34 cellular contexts compared by ENCODE assay signal in the genomic region with DNA sequence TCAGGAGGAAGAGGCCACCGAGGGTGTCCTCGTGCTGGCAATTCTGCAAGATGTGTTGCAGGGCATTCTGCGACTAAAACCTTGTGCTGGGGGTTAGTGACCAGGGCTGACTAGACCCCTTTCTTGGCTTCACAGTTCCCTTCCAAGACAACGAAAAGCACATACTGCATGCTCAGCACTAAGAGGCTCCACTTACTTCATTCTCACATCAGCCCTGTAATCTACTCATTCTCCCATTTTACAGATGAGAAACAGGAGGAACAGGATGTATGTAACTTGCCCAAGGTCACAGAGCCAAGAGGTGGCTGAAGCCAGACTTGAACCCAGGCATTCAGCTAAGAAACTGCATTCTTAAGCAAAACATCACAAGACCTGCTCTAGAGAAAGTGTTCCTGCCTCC. TPM values are rescaled to one million over a fixed set of nuclear protein-coding genes. Genes with fewer than 3 reads are reported as not detected.
"Had no signal": no experiment of that assay in that cellular context is flagged by ENCODE, and none has a peak within 500 bp of the region (broad histone marks: within the 10 kb centered on the region; RNA-seq: fewer than 3 reads in every experiment).

No MANE protein-coding gene starts in this region.

- H3K9me3 ChIP-seq: esophagus muscularis mucosa, gastroesophageal sphincter, heart right ventricle, left lung, ovary, psoas muscle, thoracic aorta, tibial nerve, upper lobe of right lung, uterus had no signal

- DNase-seq: effector memory CD4-positive, alpha-beta T cell; foreskin keratinocyte; glutamatergic neuron; heart right ventricle; hippocampal formation; left cardiac atrium; mesendoderm; midbrain; naive thymus-derived CD4-positive, alpha-beta T cell; ovary; psoas muscle; right cardiac atrium; stimulated activated CD4-positive, alpha-beta T cell treated with anti-CD3 and anti-CD28 coated beads, Interleukin-15, amount 100 ng/mL, for 24 hours; stimulated activated CD4-positive, alpha-beta T cell treated with anti-CD3 and anti-CD28 coated beads, Interleukin-2, amount 100 ng/mL, for 48 hours; stimulated activated naive B cell treated with anti-CD40 and anti-IgM and Interleukin-4, amounts not matched to agents 10 μg/mL and 1 μg/mL and 100 μg/mL, for 72 hours; upper lobe of right lung; uterus had no signal

- H3K4me1 ChIP-seq: foreskin keratinocyte, psoas muscle, uterus had no signal

- FAIRE-seq: colon, endothelial cell of umbilical vein, islet of Langerhans had no signal

- H3K27me3 ChIP-seq: esophagus muscularis mucosa, gastroesophageal sphincter, ovary, upper lobe of right lung, uterus had no signal

- H3K36me3 Mint-ChIP-seq: naive thymus-derived CD4-positive, alpha-beta T cell; stimulated activated naive B cell treated with anti-CD40 and anti-IgM and Interleukin-4, amounts not matched to agents 10 μg/mL and 1 μg/mL and 100 μg/mL, for 72 hours had no signal

- H3K27ac Mint-ChIP-seq: naive thymus-derived CD4-positive, alpha-beta T cell; stimulated activated naive B cell treated with anti-CD40 and anti-IgM and Interleukin-4, amounts not matched to agents 10 μg/mL and 1 μg/mL and 100 μg/mL, for 72 hours; stimulated activated naive CD8-positive, alpha-beta T cell treated with anti-CD3 and anti-CD28 coated beads, Interleukin-15, Interleukin-2, amounts not matched to agents 100 ng/mL and 50 ng/mL, for 24 hours had no signal

- H3K4me3 ChIP-seq: esophagus muscularis mucosa, gastroesophageal sphincter, heart right ventricle, left lung, ovary, psoas muscle, skin epidermis, thoracic aorta, tibial nerve, upper lobe of right lung, uterus had no signal

- H3K4me3 Mint-ChIP-seq: naive thymus-derived CD4-positive, alpha-beta T cell; stimulated activated naive B cell treated with anti-CD40 and anti-IgM and Interleukin-4, amounts not matched to agents 10 μg/mL and 1 μg/mL and 100 μg/mL, for 72 hours; stimulated activated naive CD8-positive, alpha-beta T cell treated with anti-CD3 and anti-CD28 coated beads, Interleukin-15, Interleukin-2, amounts not matched to agents 100 ng/mL and 50 ng/mL, for 24 hours had no signal

- ATAC-seq: foreskin keratinocyte; gastroesophageal sphincter; heart right ventricle; left cardiac atrium; psoas muscle; right cardiac atrium; stimulated activated naive B cell treated with anti-CD40 and anti-IgM and Interleukin-4, amounts not matched to agents 10 μg/mL and 1 μg/mL and 100 μg/mL, for 72 hours had no signal

- H3K27ac ChIP-seq: esophagus muscularis mucosa, foreskin keratinocyte, gastroesophageal sphincter, ovary, psoas muscle, thoracic aorta, tibial nerve, upper lobe of right lung, uterus had no signal

- H3K36me3 ChIP-seq: esophagus muscularis mucosa, gastroesophageal sphincter, heart right ventricle, left lung, ovary, thoracic aorta, tibial nerve, upper lobe of right lung, uterus had no signal

- H3K9me3 Mint-ChIP-seq: naive thymus-derived CD4-positive, alpha-beta T cell; stimulated activated naive B cell treated with anti-CD40 and anti-IgM and Interleukin-4, amounts not matched to agents 10 μg/mL and 1 μg/mL and 100 μg/mL, for 72 hours; stimulated activated naive CD8-positive, alpha-beta T cell treated with anti-CD3 and anti-CD28 coated beads, Interleukin-15, Interleukin-2, amounts not matched to agents 100 ng/mL and 50 ng/mL, for 24 hours had no signal

RNA-seq across cellular contexts. Expression of a gene that starts 5.3 kb away (rescaled TPM):
- total RNA-seq: endothelial cell of umbilical vein, epithelial cell of proximal tubule, kidney epithelial cell, lung microvascular endothelial cell had no signal
- polyA plus RNA-seq: neural cell had no signal

RNA-seq across cellular contexts. Expression of a gene that starts 25.4 kb away (rescaled TPM):
- total RNA-seq: fibroblast of lung, foreskin keratinocyte, renal cortical epithelial cell had no signal
- polyA plus RNA-seq: foreskin keratinocyte, neural cell had no signal

RNA-seq across cellular contexts. Expression of a gene that starts 25.5 kb away (rescaled TPM):
- total RNA-seq: cerebellum, fibroblast of lung, foreskin keratinocyte, renal cortical epithelial cell had no signal
- polyA plus RNA-seq: foreskin keratinocyte, neural cell had no signal
